Comparison of ENCODE assay signal across 23 cellular contexts in genomic region chr2:112916145-112916571, GRCh38. TPM values are rescaled to one million over a fixed set of nuclear protein-coding genes. Genes with fewer than 3 reads are reported as not detected.
A peak's percentile ranks its signal among the peaks of the same experiment; 100 is the strongest.
DNase-seq lines count a peak whose midpoint lies in the region; ATAC-seq lines count a peak whose summit lies in the region.
"Had no signal": no experiment of that assay in that cellular context is flagged by ENCODE, and none has a peak within 500 bp of the region (broad histone marks: within the 10 kb centered on the region; RNA-seq: fewer than 3 reads in every experiment).

No MANE protein-coding gene starts in this region.

- intact Hi-C loops in activated naive CD4-positive, alpha-beta T cell treated with anti-CD3 and anti-CD28 coated beads for 36 hours (cut with micrococcal nuclease), result no loop called here

- no peak overlapping the region for H3K27ac Mint-ChIP-seq in activated naive CD4-positive, alpha-beta T cell treated with anti-CD3 and anti-CD28 coated beads for 36 hours
- H3K27ac Mint-ChIP-seq in activated naive CD8-positive, alpha-beta T cell treated with anti-CD3 and anti-CD28 coated beads, Interleukin-2, amount 10 ng/mL, durations not matched to agents 7 days and 5 days, result no peak overlapping the region
- peak overlapping the region; percentile 84 for H3K27ac Mint-ChIP-seq in stimulated activated effector memory CD8-positive, alpha-beta T cell treated with anti-CD3 and anti-CD28 coated beads, Interleukin-12 subunit alpha, Interleukin-12 subunit beta, amount 100 ng/mL, for 72 hours
- H3K27ac Mint-ChIP-seq: CD4-positive, alpha-beta T cell had no signal

- POLR2A ChIA-PET in activated naive CD8-positive, alpha-beta T cell treated with anti-CD3 and anti-CD28 coated beads, Interleukin-2, amount 10 ng/mL, durations not matched to agents 7 days and 5 days (lab: Charles Lee), result no interaction called here

- no peak overlapping the region for H3K4me3 Mint-ChIP-seq in activated naive CD4-positive, alpha-beta T cell treated with anti-CD3 and anti-CD28 coated beads for 36 hours
- H3K4me3 Mint-ChIP-seq in activated naive CD8-positive, alpha-beta T cell treated with anti-CD3 and anti-CD28 coated beads, Interleukin-2, amount 10 ng/mL, durations not matched to agents 7 days and 5 days, result no peak overlapping the region
- H3K4me3 Mint-ChIP-seq in stimulated activated effector memory CD8-positive, alpha-beta T cell treated with anti-CD3 and anti-CD28 coated beads, Interleukin-12 subunit alpha, Interleukin-12 subunit beta, amount 100 ng/mL, for 72 hours, result peak overlapping the region; percentile 36
- H3K4me3 Mint-ChIP-seq: CD4-positive, alpha-beta T cell had no signal

- H3K27me3 Mint-ChIP-seq in activated naive CD4-positive, alpha-beta T cell treated with anti-CD3 and anti-CD28 coated beads for 36 hours (ENCODE audit: low read depth), result no peaks in the 10 kb centered on the region
- peaks cover 4% of the 10 kb centered on the region for H3K27me3 Mint-ChIP-seq in activated naive CD8-positive, alpha-beta T cell treated with anti-CD3 and anti-CD28 coated beads, Interleukin-2, amount 10 ng/mL, durations not matched to agents 7 days and 5 days
- H3K27me3 Mint-ChIP-seq: CD4-positive, alpha-beta T cell had no signal

- H3K4me1 Mint-ChIP-seq in activated naive CD4-positive, alpha-beta T cell treated with anti-CD3 and anti-CD28 coated beads for 36 hours (ENCODE audit: low read depth), result peaks cover 14% of the 10 kb centered on the region
- H3K4me1 Mint-ChIP-seq in activated naive CD8-positive, alpha-beta T cell treated with anti-CD3 and anti-CD28 coated beads, Interleukin-2, amount 10 ng/mL, durations not matched to agents 7 days and 5 days, result peaks cover 10% of the 10 kb centered on the region
- H3K4me1 Mint-ChIP-seq in stimulated activated effector memory CD8-positive, alpha-beta T cell treated with anti-CD3 and anti-CD28 coated beads, Interleukin-12 subunit alpha, Interleukin-12 subunit beta, amount 100 ng/mL, for 72 hours, result peaks cover 35% of the 10 kb centered on the region

- DNase-seq in activated naive CD4-positive, alpha-beta T cell treated with anti-CD3 and anti-CD28 coated beads for 36 hours, result peak; percentile 8
- DNase-seq in activated naive CD4-positive, alpha-beta T cell treated with anti-CD3 and anti-CD28 coated beads, Interleukin-2, amount 50 U/mL, for 16 hours, result no peak
- no peak for DNase-seq in activated naive CD8-positive, alpha-beta T cell treated with anti-CD3 and anti-CD28 coated beads, Interleukin-2, amount 10 ng/mL, durations not matched to agents 7 days and 5 days
- peak; percentile 10 to 76 for DNase-seq in stimulated activated effector memory CD8-positive, alpha-beta T cell treated with anti-CD3 and anti-CD28 coated beads, Interleukin-12 subunit alpha, Interleukin-12 subunit beta, amount 100 ng/mL, for 72 hours (ENCODE audit: low spot score in 2 of 2)
- no peak for DNase-seq in EL
- no peak for DNase-seq in SIG-M5 (lab: John Stamatoyannopoulos, UW)
- DNase-seq in CD1c-positive myeloid dendritic cell (ENCODE audit: extremely low spot score), result no peak
- DNase-seq: adrenal gland; CD4-positive, alpha-beta T cell; KBM-7; left cardiac atrium; mesendoderm; NCI-H187 treated with DMSO at 0.1 percent for 48 hours; NCI-H446; NK-92 treated with Interleukin-12 subunit alpha and Interleukin-12 subunit beta, amount 100 ng/mL, for 24 hours; spleen; uterus had no signal

- H3K36me3 Mint-ChIP-seq in activated naive CD4-positive, alpha-beta T cell treated with anti-CD3 and anti-CD28 coated beads for 36 hours (ENCODE audit: low read depth), result no peaks in the 10 kb centered on the region
- no peaks in the 10 kb centered on the region for H3K36me3 Mint-ChIP-seq in activated naive CD8-positive, alpha-beta T cell treated with anti-CD3 and anti-CD28 coated beads, Interleukin-2, amount 10 ng/mL, durations not matched to agents 7 days and 5 days
- H3K36me3 Mint-ChIP-seq in stimulated activated effector memory CD8-positive, alpha-beta T cell treated with anti-CD3 and anti-CD28 coated beads, Interleukin-12 subunit alpha, Interleukin-12 subunit beta, amount 100 ng/mL, for 72 hours, result no peaks in the 10 kb centered on the region

- ATAC-seq in HG03442 (IDR thresholded peaks at IDR 0.05; ENCODE audit: unreplicated experiment), result peak; percentile 24
- ATAC-seq in activated naive CD8-positive, alpha-beta T cell treated with anti-CD3 and anti-CD28 coated beads, Interleukin-2, amount 10 ng/mL, durations not matched to agents 7 days and 5 days (ENCODE audit: low read depth), result peak; percentile 12
- peak; percentile 73 for ATAC-seq in stimulated activated effector memory CD8-positive, alpha-beta T cell treated with anti-CD3 and anti-CD28 coated beads, Interleukin-12 subunit alpha, Interleukin-12 subunit beta, amount 100 ng/mL, for 72 hours
- ATAC-seq: left cardiac atrium had no signal

- CTCF ChIA-PET in activated naive CD4-positive, alpha-beta T cell treated with anti-CD3 and anti-CD28 coated beads for 36 hours (lab: Charles Lee), result interaction anchor here (1.1 to 1.2 kb wide), 2 partner anchors 26 to 30 kb away, joined by 3 to 4 read pairs; no protein-coding TSS in a partner anchor

- H3K9me3 Mint-ChIP-seq in activated naive CD4-positive, alpha-beta T cell treated with anti-CD3 and anti-CD28 coated beads for 36 hours, result peaks cover 2% of the 10 kb centered on the region
- no peaks in the 10 kb centered on the region for H3K9me3 Mint-ChIP-seq in activated naive CD8-positive, alpha-beta T cell treated with anti-CD3 and anti-CD28 coated beads, Interleukin-2, amount 10 ng/mL, durations not matched to agents 7 days and 5 days
- H3K9me3 Mint-ChIP-seq in stimulated activated effector memory CD8-positive, alpha-beta T cell treated with anti-CD3 and anti-CD28 coated beads, Interleukin-12 subunit alpha, Interleukin-12 subunit beta, amount 100 ng/mL, for 72 hours, result no peaks in the 10 kb centered on the region
- H3K9me3 Mint-ChIP-seq: CD4-positive, alpha-beta T cell had no signal

RNA-seq across cellular contexts. Expression of gene IL37, which starts 5.2 kb away (rescaled TPM):
- total RNA-seq in activated naive CD4-positive, alpha-beta T cell treated with anti-CD3 and anti-CD28 coated beads for 36 hours, result not detected
- total RNA-seq in activated naive CD8-positive, alpha-beta T cell treated with anti-CD3 and anti-CD28 coated beads, Interleukin-2, amount 10 ng/mL, durations not matched to agents 7 days and 5 days, result not detected
- total RNA-seq: adrenal gland; cardiac muscle cell; CD4-positive, alpha-beta T cell; dermis microvascular lymphatic vessel endothelial cell; epithelial cell of proximal tubule; frontal cortex; left cardiac atrium; spleen; subcutaneous adipose tissue; uterus had no signal

Comparison
In these comparisons a context has a peak if more than half of its experiments do, and no peak if none do; other contexts are left out.
1. DNase-seq: peak in activated naive CD4-positive, alpha-beta T cell treated with anti-CD3 and anti-CD28 coated beads for 36 hours (single experiment) and stimulated activated effector memory CD8-positive, alpha-beta T cell treated with anti-CD3 and anti-CD28 coated beads, Interleukin-12 subunit alpha, Interleukin-12 subunit beta, amount 100 ng/mL, for 72 hours (2 of 2); none in activated naive CD4-positive, alpha-beta T cell treated with anti-CD3 and anti-CD28 coated beads, Interleukin-2, amount 50 U/mL, for 16 hours (single experiment), activated naive CD8-positive, alpha-beta T cell treated with anti-CD3 and anti-CD28 coated beads, Interleukin-2, amount 10 ng/mL, durations not matched to agents 7 days and 5 days (single experiment), EL (single experiment), SIG-M5 (single experiment) and CD1c-positive myeloid dendritic cell (single experiment).
2. ATAC-seq: peak in every context shown above with its lines; median percentile 73 in stimulated activated effector memory CD8-positive, alpha-beta T cell treated with anti-CD3 and anti-CD28 coated beads, Interleukin-12 subunit alpha, Interleukin-12 subunit beta, amount 100 ng/mL, for 72 hours; 24 in HG03442; 12 in activated naive CD8-positive, alpha-beta T cell treated with anti-CD3 and anti-CD28 coated beads, Interleukin-2, amount 10 ng/mL, durations not matched to agents 7 days and 5 days.